In genomic region chr2:237563816-237564215, GRCh38 we compare ENCODE assay signal across 15 cellular contexts. TPM values are rescaled to one million over a fixed set of nuclear protein-coding genes. Genes with fewer than 3 reads are reported as not detected.
DNase-seq lines count a peak whose midpoint lies in the region; ATAC-seq, FAIRE-seq and TF ChIP-seq lines count a peak whose summit lies in the region.
"Had no signal": no experiment of that assay in that cellular context is flagged by ENCODE, and none has a peak within 500 bp of the region (broad histone marks: within the 10 kb centered on the region; RNA-seq: fewer than 3 reads in every experiment).

No MANE protein-coding gene starts in this region.

- H3K27ac ChIP-seq in H1 (ENCODE audit: low read depth, low read length), result no peak overlapping the region
- no peak overlapping the region for H3K27ac ChIP-seq in HepG2 (ENCODE audit: extremely low read length, insufficient read depth, low read length)
- no peak overlapping the region for H3K27ac ChIP-seq in ascending aorta
- H3K27ac ChIP-seq: foreskin keratinocyte had no signal

- BruUV-seq in HepG2 (replicated peaks; lab: Mats Ljungman, UMichigan), result no TSS peak

- H4K8ac ChIP-seq in H1 (ENCODE audit: extremely low read depth, insufficient read depth, low read length), result no peak overlapping the region

- TF ChIP-seq POLR2A in H1 (IDR thresholded peaks at IDR 0.05; ENCODE audit: control extremely low read depth in 1 of 2, low read depth in 2 of 2, low read length in 2 of 2) (no peak), HepG2 (IDR thresholded peaks at IDR 0.05; ENCODE audit: insufficient read depth in 1 of 2, low read depth in 2 of 2, low read length in 2 of 2) (no peak)

- H2BK12ac ChIP-seq in H1 (ENCODE audit: low read depth, low read length), result no peak overlapping the region

- H3K9me3 ChIP-seq in H1 (ENCODE audit: insufficient read depth in 2 of 2, low read depth in 1 of 2, low read length in 1 of 2) (no peaks in the 10 kb centered on the region), HepG2 (ENCODE audit: low read length) (no peaks in the 10 kb centered on the region), ascending aorta (no peaks in the 10 kb centered on the region)

- TF ChIP-seq RAD21 in H1 (IDR thresholded peaks at IDR 0.05 in 1 of 2, conservative IDR thresholded peaks at IDR 0.05 in 1 of 2; ENCODE audit: low read depth in 2 of 2, low read length in 2 of 2), result 0 out of 4 replicates have a peak, but pooled peaks of 1 of the 2 experiments have one; percentile 14
- TF ChIP-seq RAD21 in HepG2 (CRISPR knock-in tag; IDR thresholded peaks at IDR 0.05), result no peak

- H3K23ac ChIP-seq in H1 (ENCODE audit: insufficient read length), result no peak overlapping the region

- in situ Hi-C loops in HepG2 (cut with HindIII; ENCODE audit: extremely low pct_ligation_motif_present, low pct_unique_long_range_greater_than_20kb), result no loop called here

- H3K4me3 ChIP-seq in H1 (ENCODE audit: extremely low read depth in 1 of 4, insufficient read depth in 2 of 4, low read depth in 3 of 4, low read length in 4 of 4), result no peak overlapping the region
- no peak overlapping the region for H3K4me3 ChIP-seq in HepG2 (replicated peaks in 1 of 3; ENCODE audit: insufficient read depth in 1 of 3, low read depth in 2 of 3, low read length in 3 of 3)
- H3K4me3 ChIP-seq in ascending aorta, result no peak overlapping the region

- H2AFZ ChIP-seq in H1 (ENCODE audit: low read length) (no peak overlapping the region), HepG2 (ENCODE audit: low read length) (no peak overlapping the region)

- 79% methylated on average over 14 of the region's 14 CpGs; no CpG with 5 or more reads in 1 of the 2 experiments for WGBS in H1 (ENCODE audit: extremely low coverage in 1 of 2, insufficient coverage in 1 of 2, insufficient read length in 1 of 2, insufficient replicate concordance in 2 of 2, low coverage in 1 of 2, low lambda C conversion rate in 2 of 2, missing lambda C conversion rate in 1 of 2), 2 experiments
- 19% methylated on average over 12 of the region's 14 CpGs for WGBS in HepG2 (ENCODE audit: low lambda C conversion rate)

- no peak overlapping the region for H2BK15ac ChIP-seq in H1 (ENCODE audit: low read length)

- no peak overlapping the region for H2BK20ac ChIP-seq in H1 (ENCODE audit: low read length)

- H3K27me3 ChIP-seq in H1 (replicated peaks in 1 of 4; ENCODE audit: control insufficient read depth in 3 of 4, extremely low read depth in 1 of 4, insufficient read depth in 3 of 4, low read length in 3 of 4), result no peaks in the 10 kb centered on the region
- H3K27me3 ChIP-seq in HepG2 (ENCODE audit: control insufficient read depth in 1 of 2, insufficient read depth in 2 of 2, low read length in 2 of 2), result peaks cover 0 to 55% of the 10 kb centered on the region in 2 experiments; a peak in 4 of 5 replicates
- H3K27me3 ChIP-seq in ascending aorta, result no peaks in the 10 kb centered on the region

- H3K9ac ChIP-seq in H1 (replicated peaks in 1 of 4; ENCODE audit: extremely low read depth in 1 of 4, low read depth in 3 of 4, low read length in 3 of 4), result no peak overlapping the region
- no peak overlapping the region for H3K9ac ChIP-seq in HepG2 (ENCODE audit: insufficient read depth, low read depth, low read length)

- no peaks in the 10 kb centered on the region for H3K79me1 ChIP-seq in H1 (ENCODE audit: low read depth, low read length)

- H3K79me2 ChIP-seq in H1 (ENCODE audit: control insufficient read depth in 1 of 2, insufficient read depth in 2 of 2, low read length in 2 of 2) (no peaks in the 10 kb centered on the region), HepG2 (ENCODE audit: insufficient read depth, low read length) (no peaks in the 10 kb centered on the region)

- no peak overlapping the region for H2BK120ac ChIP-seq in H1 (replicated peaks; ENCODE audit: low read depth, low read length)

- H4K91ac ChIP-seq in H1 (replicated peaks; ENCODE audit: insufficient read length, low read length), result no peak overlapping the region

- CTCF ChIA-PET in H1 (lab: Charles Lee; ENCODE audit: partially characterized antibody), result interaction anchor here (1.3 to 4.1 kb wide), 4 partner anchors 14 to 51 kb away, joined by 3 to 17 read pairs (median 6); no protein-coding TSS in a partner anchor
- CTCF ChIA-PET in HepG2 (lab: Yijun Ruan, JAX; ENCODE audit: low intra/inter-chr PET ratio, low total read pairs), result no interaction called here

- no peak overlapping the region for H3K4ac ChIP-seq in H1 (replicated peaks; ENCODE audit: insufficient read length, low read depth, low read length)

- H2AK5ac ChIP-seq in H1 (ENCODE audit: low read depth, low read length), result no peak overlapping the region

- peaks cover 11% of the 10 kb centered on the region; the same call in 1 of the 2 replicates for H3K23me2 ChIP-seq in H1 (ENCODE audit: low read depth, low read length)

- no peak overlapping the region for H2BK5ac ChIP-seq in H1 (ENCODE audit: low read depth, low read length)

- TF ChIP-seq CTCF in H1 (IDR thresholded peaks at IDR 0.05; ENCODE audit: control extremely low read depth in 1 of 3, insufficient read depth in 1 of 3, low read depth in 1 of 3, low read length in 3 of 3), result no peak
- TF ChIP-seq CTCF in HepG2 (CRISPR knock-in tag; IDR thresholded peaks at IDR 0.05), result no peak
- TF ChIP-seq CTCF in ascending aorta (IDR thresholded peaks at IDR 0.05), result no peak

- intact Hi-C loops in HepG2 (cut with micrococcal nuclease; ENCODE audit: unreplicated experiment) (no loop called here), ascending aorta (cut with DNase I) (no loop called here)

- FAIRE-seq in H1 (lab: Jason Lieb, UNC) (no peak), HepG2 (lab: Jason Lieb, UNC) (no peak)

- no peak overlapping the region for H3K14ac ChIP-seq in H1 (ENCODE audit: insufficient read length)

- no peak for TF ChIP-seq EP300 in H1 (IDR thresholded peaks at IDR 0.05; ENCODE audit: borderline replicate concordance in 1 of 2, low read depth in 2 of 2, low read length in 2 of 2)
- no peak for TF ChIP-seq EP300 in HepG2 (IDR thresholded peaks at IDR 0.05; ENCODE audit: low read depth in 2 of 2, low read length in 2 of 2)
- no peak for TF ChIP-seq EP300 in HepG2 (CRISPR knock-in tag; IDR thresholded peaks at IDR 0.05; ENCODE audit: borderline replicate concordance)

- peak; percentile 16; the same call in 2 of the 3 replicates for ATAC-seq in HepG2
- ATAC-seq: foreskin keratinocyte had no signal

- H3K56ac ChIP-seq in H1 (replicated peaks; ENCODE audit: insufficient read length, low read depth, low read length), result no peak overlapping the region

- H3K36me3 ChIP-seq in H1 (ENCODE audit: control insufficient read depth in 2 of 4, insufficient read depth in 4 of 4, low read length in 3 of 4) (no peaks in the 10 kb centered on the region), HepG2 (replicated peaks in 1 of 2; ENCODE audit: control insufficient read depth in 1 of 2, insufficient read depth in 2 of 2, low read length in 2 of 2) (no peaks in the 10 kb centered on the region), ascending aorta (no peaks in the 10 kb centered on the region)

- no peak overlapping the region for H4K5ac ChIP-seq in H1 (ENCODE audit: insufficient read length, low read depth, low read length)

- DNase-seq in AG20443 (ENCODE audit: low spot score), result peak; percentile 56
- DNase-seq in RPMI7951 (ENCODE audit: low read depth), result peak; percentile 59
- peak in 1 of 2 experiments; percentile 82 for DNase-seq in H1 (ENCODE audit: low read depth in 1 of 2, low spot score in 2 of 2)
- no peak for DNase-seq in HepG2 (ENCODE audit: low spot score)
- no peak for DNase-seq in stimulated activated CD4-positive, alpha-beta T cell treated with anti-CD3 and anti-CD28 coated beads, Interleukin-4, amount 100 ng/mL, for 24 hours
- no peak for DNase-seq in ascending aorta (ENCODE audit: low spot score in 2 of 2)
- DNase-seq in NCI-H2171 treated with DMSO at 0.1 percent for 48 hours (lab: John Stamatoyannopoulos, UW), result no peak
- no peak for DNase-seq in NCI-H2196 treated with DMSO at 0.1 percent for 48 hours (lab: John Stamatoyannopoulos, UW; ENCODE audit: unreplicated experiment)
- DNase-seq: activated gamma-delta T cell treated with Interleukin-2 at 50 U/mL for 16 hours; foreskin keratinocyte; KBM-7; NCI-H2107; stimulated activated naive CD4-positive, alpha-beta T cell had no signal

- H3K4me1 ChIP-seq in H1 (replicated peaks in 1 of 4; ENCODE audit: control insufficient read depth in 3 of 4, insufficient read depth in 4 of 4, low read length in 3 of 4), result peaks cover 0 to 4% (median 0%) of the 10 kb centered on the region in 4 experiments; a peak in 2 of 7 replicates
- no peaks in the 10 kb centered on the region for H3K4me1 ChIP-seq in HepG2 (ENCODE audit: insufficient read depth, low read length)
- no peaks in the 10 kb centered on the region for H3K4me1 ChIP-seq in ascending aorta
- H3K4me1 ChIP-seq: foreskin keratinocyte had no signal

- H3K18ac ChIP-seq in H1 (ENCODE audit: extremely low read depth, low read length), result no peak overlapping the region

- no peak overlapping the region for H3K4me2 ChIP-seq in H1 (ENCODE audit: insufficient read depth in 1 of 2, low read depth in 2 of 2, low read length in 2 of 2)
- H3K4me2 ChIP-seq in HepG2 (ENCODE audit: low read depth, low read length), result no peak overlapping the region

- peaks cover 0 to 11% of the 10 kb centered on the region in 2 experiments for H4K20me1 ChIP-seq in H1 (replicated peaks in 1 of 2; ENCODE audit: control insufficient read depth in 1 of 2, insufficient read depth in 2 of 2, low read length in 2 of 2)
- no peaks in the 10 kb centered on the region for H4K20me1 ChIP-seq in HepG2 (ENCODE audit: insufficient read depth, low read length)

- POLR2A ChIA-PET in H1 (lab: Charles Lee; ENCODE audit: partially characterized antibody), result interaction anchor here (1.0 kb wide), 1 partner anchor 169 kb away, joined by 3 read pairs; no protein-coding TSS in a partner anchor
- POLR2A ChIA-PET in HepG2 (lab: Yijun Ruan, JAX), result no interaction called here

RNA-seq across cellular contexts. Expression of gene PRLH, which starts 2.6 kb away (rescaled TPM):
- total RNA-seq in RPMI7951 (2014; rRNA removed; shearing (Covaris generic)), result not detected in 2 replicates
- not detected in 2 replicates for total RNA-seq in H1 (2021; fragmentation: NEBNext Ultra II Directional; extraction: Animal tissue kit (Norgen Biotek cat#: 25700))
- not detected in 2 replicates for polyA plus RNA-seq in H1 (2011; rRNA removed)
- not detected for polyA plus RNA-seq in H1 (2011; cell fraction: cytosol; rRNA removed)
- not detected for polyA plus RNA-seq in H1 (2011; cell fraction: nucleus; rRNA removed)
- not detected in 4 replicates for polyA plus RNA-seq in H1 (2012, experiment 1 of 2)
- polyA plus RNA-seq in H1 (2012, experiment 2 of 2), result not detected
- not detected for polyA plus RNA-seq in H1 (2013, experiment 1 of 2)
- not detected for polyA plus RNA-seq in H1 (2013, experiment 2 of 2)
- not detected in 2 replicates for polyA minus RNA-seq in H1 (2011; rRNA and poly(A)+ RNA removed)
- polyA minus RNA-seq in H1 (2011; cell fraction: cytosol; rRNA and poly(A)+ RNA removed), result not detected
- polyA minus RNA-seq in H1 (2011; cell fraction: nucleus; rRNA and poly(A)+ RNA removed), result not detected
- not detected in 2 replicates for total RNA-seq in HepG2 (2016; rRNA removed; fragmentation: Illumina TruSeq; extraction: Trizol)
- total RNA-seq in HepG2 (2016; cell fraction: cytosol; rRNA removed; fragmentation: Illumina TruSeq; extraction: Trizol; ENCODE audit: low read depth), result not detected in 2 replicates
- total RNA-seq in HepG2 (2016; cell fraction: insoluble cytoplasmic fraction; rRNA removed; fragmentation: Illumina TruSeq; extraction: Trizol), result not detected in 2 replicates
- not detected in 2 replicates for total RNA-seq in HepG2 (2016; cell fraction: membrane; rRNA removed; fragmentation: Illumina TruSeq; extraction: Trizol)
- total RNA-seq in HepG2 (2016; cell fraction: nucleus; rRNA removed; fragmentation: Illumina TruSeq; extraction: Trizol), result not detected in 2 replicates
- not detected in 2 replicates for polyA plus RNA-seq in HepG2 (2011; rRNA removed)
- not detected in 2 replicates for polyA plus RNA-seq in HepG2 (2011; cell fraction: cytosol; rRNA removed)
- polyA plus RNA-seq in HepG2 (2011; cell fraction: nucleus; rRNA removed), result not detected in 2 replicates
- not detected in 2 replicates for polyA plus RNA-seq in HepG2 (2012)
- not detected in 2 replicates for polyA plus RNA-seq in HepG2 (2016; cell fraction: cytosol; fragmentation: Illumina TruSeq; extraction: Trizol; ENCODE audit: low read depth)
- polyA plus RNA-seq in HepG2 (2016; cell fraction: insoluble cytoplasmic fraction; fragmentation: Illumina TruSeq; extraction: Trizol; ENCODE audit: low read depth), result not detected in 2 replicates
- polyA plus RNA-seq in HepG2 (2016; cell fraction: membrane; fragmentation: Illumina TruSeq; extraction: Trizol; ENCODE audit: low read depth), result not detected in 2 replicates
- polyA plus RNA-seq in HepG2 (2016; cell fraction: nucleus; fragmentation: Illumina TruSeq; extraction: Trizol; ENCODE audit: insufficient read depth, low read depth), result not detected in 2 replicates
- polyA minus RNA-seq in HepG2 (2011; rRNA and poly(A)+ RNA removed; ENCODE audit: low replicate concordance), result not detected in 2 replicates
- polyA minus RNA-seq in HepG2 (2011; cell fraction: cytosol; rRNA and poly(A)+ RNA removed), result not detected in 2 replicates
- not detected in 2 replicates for polyA minus RNA-seq in HepG2 (2011; cell fraction: nucleus; rRNA and poly(A)+ RNA removed)
- total RNA-seq in ascending aorta, result not detected
- total RNA-seq: foreskin keratinocyte, lung microvascular endothelial cell, OCI-LY7 had no signal
- polyA plus RNA-seq: foreskin keratinocyte had no signal

RNA-seq across cellular contexts. Expression of gene RAB17, which starts 26.7 kb away (rescaled TPM):
- 3.6 and 4.5 TPM in 2 replicates for total RNA-seq in RPMI7951 (2014; rRNA removed; shearing (Covaris generic))
- 83.4 and 83.8 TPM in 2 replicates for total RNA-seq in H1 (2021; fragmentation: NEBNext Ultra II Directional; extraction: Animal tissue kit (Norgen Biotek cat#: 25700))
- 42.6 and 61.3 TPM in 2 replicates for polyA plus RNA-seq in H1 (2011; rRNA removed)
- 101 TPM for polyA plus RNA-seq in H1 (2011; cell fraction: cytosol; rRNA removed)
- polyA plus RNA-seq in H1 (2011; cell fraction: nucleus; rRNA removed), result 167 TPM
- polyA plus RNA-seq in H1 (2012, experiment 1 of 2), result 84.7 to 102 TPM (median 94.1 TPM) in 4 replicates
- polyA plus RNA-seq in H1 (2012, experiment 2 of 2), result 63.0 TPM
- 232 TPM for polyA plus RNA-seq in H1 (2013, experiment 1 of 2)
- 228 TPM for polyA plus RNA-seq in H1 (2013, experiment 2 of 2)
- 46.1 and 50.2 TPM in 2 replicates for polyA minus RNA-seq in H1 (2011; rRNA and poly(A)+ RNA removed)
- 25.8 TPM for polyA minus RNA-seq in H1 (2011; cell fraction: cytosol; rRNA and poly(A)+ RNA removed)
- 47.1 TPM for polyA minus RNA-seq in H1 (2011; cell fraction: nucleus; rRNA and poly(A)+ RNA removed)
- 68.0 and 70.0 TPM in 2 replicates for total RNA-seq in HepG2 (2016; rRNA removed; fragmentation: Illumina TruSeq; extraction: Trizol)
- 21.0 and 21.9 TPM in 2 replicates for total RNA-seq in HepG2 (2016; cell fraction: cytosol; rRNA removed; fragmentation: Illumina TruSeq; extraction: Trizol; ENCODE audit: low read depth)
- total RNA-seq in HepG2 (2016; cell fraction: insoluble cytoplasmic fraction; rRNA removed; fragmentation: Illumina TruSeq; extraction: Trizol), result 67.8 and 73.3 TPM in 2 replicates
- 42.7 and 50.7 TPM in 2 replicates for total RNA-seq in HepG2 (2016; cell fraction: membrane; rRNA removed; fragmentation: Illumina TruSeq; extraction: Trizol)
- total RNA-seq in HepG2 (2016; cell fraction: nucleus; rRNA removed; fragmentation: Illumina TruSeq; extraction: Trizol), result 51.2 and 64.7 TPM in 2 replicates
- 124 and 141 TPM in 2 replicates for polyA plus RNA-seq in HepG2 (2011; rRNA removed)
- 66.2 and 82.5 TPM in 2 replicates for polyA plus RNA-seq in HepG2 (2011; cell fraction: cytosol; rRNA removed)
- 477 and 514 TPM in 2 replicates for polyA plus RNA-seq in HepG2 (2011; cell fraction: nucleus; rRNA removed)
- 189 and 204 TPM in 2 replicates for polyA plus RNA-seq in HepG2 (2012)
- 14.6 and 16.8 TPM in 2 replicates for polyA plus RNA-seq in HepG2 (2016; cell fraction: cytosol; fragmentation: Illumina TruSeq; extraction: Trizol; ENCODE audit: low read depth)
- 53.0 and 54.7 TPM in 2 replicates for polyA plus RNA-seq in HepG2 (2016; cell fraction: insoluble cytoplasmic fraction; fragmentation: Illumina TruSeq; extraction: Trizol; ENCODE audit: low read depth)
- 27.1 and 29.9 TPM in 2 replicates for polyA plus RNA-seq in HepG2 (2016; cell fraction: membrane; fragmentation: Illumina TruSeq; extraction: Trizol; ENCODE audit: low read depth)
- polyA plus RNA-seq in HepG2 (2016; cell fraction: nucleus; fragmentation: Illumina TruSeq; extraction: Trizol; ENCODE audit: insufficient read depth, low read depth), result 145 and 160 TPM in 2 replicates
- 4.6 and 63.9 TPM in 2 replicates for polyA minus RNA-seq in HepG2 (2011; rRNA and poly(A)+ RNA removed; ENCODE audit: low replicate concordance)
- 23.6 and 25.7 TPM in 2 replicates for polyA minus RNA-seq in HepG2 (2011; cell fraction: cytosol; rRNA and poly(A)+ RNA removed)
- 126 and 135 TPM in 2 replicates for polyA minus RNA-seq in HepG2 (2011; cell fraction: nucleus; rRNA and poly(A)+ RNA removed)
- total RNA-seq in ascending aorta, result 0.32 TPM
- total RNA-seq: OCI-LY7 had no signal

Comparison
In these comparisons a context has a peak if more than half of its experiments do, and no peak if none do; other contexts are left out.
1. DNase-seq: peak in AG20443 (single experiment) and RPMI7951 (single experiment); none in HepG2 (single experiment), stimulated activated CD4-positive, alpha-beta T cell treated with anti-CD3 and anti-CD28 coated beads, Interleukin-4, amount 100 ng/mL, for 24 hours (single experiment), ascending aorta (0 of 2), NCI-H2171 treated with DMSO at 0.1 percent for 48 hours (single experiment) and NCI-H2196 treated with DMSO at 0.1 percent for 48 hours (single experiment).